ENCODE assay signal across 8 cellular contexts in genomic region chr17:57986841-57987581, GRCh38. TPM values are rescaled to one million over a fixed set of nuclear protein-coding genes. Genes with fewer than 3 reads are reported as not detected.
DNase-seq lines count a peak whose midpoint lies in the region; ATAC-seq and TF ChIP-seq lines count a peak whose summit lies in the region.

No MANE protein-coding gene starts in this region.

- intact Hi-C loops in IMR-90 (cut with micrococcal nuclease) (loop anchor here (1.0 to 2.0 kb wide), 4 partner anchors 38 to 128 kb away; no protein-coding TSS in a partner anchor), activated B cell treated with CpG ODN at 0.5 μM for 24 hours (cut with micrococcal nuclease) (loop anchor here (2.0 to 5.0 kb wide), 3 partner anchors 30 to 730 kb away; partner anchors contain the start of gene MSI2), colonic mucosa (cut with DNase I) (loop anchor here (5.0 kb wide), 2 partner anchors 35 to 95 kb away; no protein-coding TSS in a partner anchor)

- H3K4me3 ChIP-seq in IMR-90 (ENCODE audit: insufficient read depth, low read depth, low read length) (peak overlapping the region; percentile 99), colonic mucosa (peak overlapping the region; percentile 86)

- H4K5ac ChIP-seq in IMR-90 (ENCODE audit: low read depth, low read length): peak overlapping the region; percentile 94

- dilution Hi-C loops in IMR-90 (cut with HindIII; ENCODE audit: low sequenced_read_pairs, unreplicated experiment): loop anchor here (25.0 kb wide), 1 partner anchor 125 kb away; the partner anchor contains the start of gene MRPS23

- H3K9ac ChIP-seq in IMR-90 (ENCODE audit: low read depth, low read length): peak overlapping the region; percentile 97
- H3K9ac ChIP-seq in colonic mucosa (ENCODE audit: low read depth in 2 of 2, low read length in 2 of 2): peak overlapping the region; percentile 83 to 95

- CTCF ChIA-PET in IMR-90 (lab: Yijun Ruan, JAX): interaction anchor here (0.6 to 1.6 kb wide), 6 partner anchors 8 to 128 kb away, joined by 3 to 6 read pairs (median 3); no protein-coding TSS in a partner anchor
- CTCF ChIA-PET in activated B cell treated with CpG ODN at 0.5 μM for 24 hours (lab: Charles Lee): interaction anchor here (1.0 to 2.1 kb wide), 8 partner anchors 10 to 130 kb away, joined by 3 to 11 read pairs (median 6); partner anchors contain the start of gene SRSF1

- POLR2A ChIA-PET in IMR-90 (lab: Charles Lee; ENCODE audit: unreplicated experiment) (interaction anchor here (0.6 to 1.5 kb wide), 4 partner anchors 56 to 118 kb away, joined by 3 to 7 read pairs (median 4); no protein-coding TSS in a partner anchor), activated B cell treated with CpG ODN at 0.5 μM for 24 hours (lab: Charles Lee) (interaction anchor here (0.5 to 1.5 kb wide), 4 partner anchors 20 to 118 kb away, joined by 4 to 10 read pairs (median 4); partner anchors contain the start of gene SRSF1)

- peak overlapping the region; percentile 97 for H3K4ac ChIP-seq in IMR-90 (ENCODE audit: low read depth, low read length)

- TF ChIP-seq RAD21 in IMR-90 (IDR thresholded peaks at IDR 0.05; ENCODE audit: low read length): no peak

- H3K9me3 ChIP-seq in IMR-90 (ENCODE audit: control insufficient read depth, insufficient read depth, low read length) (no peaks in the 10 kb centered on the region), colonic mucosa (no peaks in the 10 kb centered on the region)

- TF ChIP-seq POLR2A in IMR-90 (IDR thresholded peaks at IDR 0.05; ENCODE audit: low read depth, low read length): peak; percentile 55; the same call in 1 of the 2 replicates

- H3K9me3 Mint-ChIP-seq in activated B cell treated with CpG ODN at 0.5 μM for 24 hours: no peaks in the 10 kb centered on the region

- H2AFZ ChIP-seq in IMR-90 (replicated peaks; ENCODE audit: low read length, poor library complexity): peak overlapping the region; percentile 80

- TF ChIP-seq CTCF in IMR-90 (conservative IDR thresholded peaks at IDR 0.05; ENCODE audit: low read depth, low read length) (no peak), activated B cell treated with CpG ODN at 0.5 μM for 24 hours (IDR thresholded peaks at IDR 0.05) (no peak), colonic mucosa (IDR thresholded peaks at IDR 0.05) (no peak)

- H3K79me1 ChIP-seq in IMR-90 (ENCODE audit: low read depth in 1 of 2, low read length in 2 of 2): peaks cover 16 to 66% of the 10 kb centered on the region in 2 experiments; a peak in 3 of 4 replicates

- peaks cover 11% of the 10 kb centered on the region for H3K36me3 ChIP-seq in IMR-90 (ENCODE audit: control insufficient read depth, insufficient read depth, low read length)
- H3K36me3 ChIP-seq in colonic mucosa: no peaks in the 10 kb centered on the region

- peak overlapping the region; percentile 99 for H3K23ac ChIP-seq in IMR-90 (ENCODE audit: low read depth, low read length)

- peak overlapping the region; percentile 40; the same call in 1 of the 2 replicates for H2BK20ac ChIP-seq in IMR-90 (ENCODE audit: low read depth, low read length)

- H3K4me1 Mint-ChIP-seq in activated B cell treated with CpG ODN at 0.5 μM for 24 hours: peaks cover 55% of the 10 kb centered on the region

- H3K27ac ChIP-seq in IMR-90 (ENCODE audit: insufficient read depth, low read length) (peak overlapping the region; percentile 90), colonic mucosa (peak overlapping the region; percentile 96)

- no TSS peak for BruUV-seq in IMR-90 (replicated peaks; lab: Mats Ljungman, UMichigan)

- H2BK120ac ChIP-seq in IMR-90 (ENCODE audit: low read depth, low read length): peak overlapping the region; percentile 83

- peaks cover 35% of the 10 kb centered on the region for H3K36me3 Mint-ChIP-seq in activated B cell treated with CpG ODN at 0.5 μM for 24 hours (ENCODE audit: low read depth)

- peak overlapping the region; percentile 92 for H2AK5ac ChIP-seq in IMR-90 (ENCODE audit: low read depth, low read length)

- peak overlapping the region; percentile 98 for H2AK9ac ChIP-seq in IMR-90 (replicated peaks; ENCODE audit: low read depth, low read length, poor library complexity)

- peak; percentile 18 for ATAC-seq in IMR-90 (ENCODE audit: low read depth)
- no peak for ATAC-seq in activated B cell treated with CpG ODN at 0.5 μM for 24 hours (ENCODE audit: low read depth)
- peak; percentile 58 for ATAC-seq in left lobe of liver

- H3K4me2 ChIP-seq in IMR-90 (ENCODE audit: low read depth, low read length): peak overlapping the region; percentile 89

- peak overlapping the region; percentile 98 for H3K14ac ChIP-seq in IMR-90 (replicated peaks; ENCODE audit: low read depth, low read length)

- peak overlapping the region; percentile 91 for H3K4me3 Mint-ChIP-seq in activated B cell treated with CpG ODN at 0.5 μM for 24 hours

- H3K27me3 ChIP-seq in IMR-90 (ENCODE audit: control insufficient read depth, insufficient read depth, low read length) (no peaks in the 10 kb centered on the region), colonic mucosa (no peaks in the 10 kb centered on the region)

- H3K4me1 ChIP-seq in IMR-90 (ENCODE audit: control insufficient read depth, insufficient read depth, low read length) (peaks cover 28% of the 10 kb centered on the region), colonic mucosa (peaks cover 7% of the 10 kb centered on the region)

- H2BK15ac ChIP-seq in IMR-90 (ENCODE audit: low read depth, low read length): 0 out of 3 replicates have a peak overlapping the region, but pooled peaks have one; percentile 24

- 20% methylated on average over 1 of the region's 38 CpGs; no CpG with 5 or more reads in 1 of the 2 experiments for WGBS in IMR-90 (ENCODE audit: extremely low coverage in 2 of 2, insufficient read length in 1 of 2), 2 experiments

- H3K56ac ChIP-seq in IMR-90 (ENCODE audit: extremely low read depth, insufficient read depth, low read length): peak overlapping the region; percentile 92

- H4K91ac ChIP-seq in IMR-90 (ENCODE audit: insufficient read depth, low read depth, low read length): peak overlapping the region; percentile 95

- peak overlapping the region; percentile 90 for H2BK5ac ChIP-seq in IMR-90 (ENCODE audit: low read depth, low read length, poor library complexity, severe bottlenecking)

- H3K27ac Mint-ChIP-seq in activated B cell treated with CpG ODN at 0.5 μM for 24 hours: peak overlapping the region; percentile 80

- H4K20me1 ChIP-seq in IMR-90 (ENCODE audit: insufficient read depth, low read length): peaks cover 38% of the 10 kb centered on the region

- in situ Hi-C loops in IMR-90 (cut with MboI; ENCODE audit: low sequenced_read_pairs): no loop called here

- DNase-seq in NOMO-1 (lab: John Stamatoyannopoulos, UW; ENCODE audit: unreplicated experiment in 2 of 2) (peak; percentile 18 to 26), NOMO-1 treated with dmso at 0.1 percent for 144 hours (lab: John Stamatoyannopoulos, UW; ENCODE audit: unreplicated experiment) (no peak), IMR-90 (peak; percentile 91), activated B cell treated with CpG ODN at 0.5 μM for 24 hours (peak; percentile 18), colonic mucosa (peak; percentile 57), left lobe of liver (ENCODE audit: low spot score) (peak; percentile 57), NCI-H446 (lab: John Stamatoyannopoulos, UW) (no peak)
- DNase-seq in stimulated activated CD4-positive, alpha-beta T cell treated with anti-CD3 and anti-CD28 coated beads, TNF-alpha, amount 100 ng/mL, for 4 hours (ENCODE audit: low read depth in 3 of 3): peak in 2 of 3 experiments; percentile 5 to 11

- peak overlapping the region; percentile 90 for H4K8ac ChIP-seq in IMR-90 (ENCODE audit: low read depth in 2 of 2, low read length in 2 of 2)

- H3K18ac ChIP-seq in IMR-90 (ENCODE audit: low read depth, low read length): peak overlapping the region; percentile 94

- peaks cover 9% of the 10 kb centered on the region for H3K9me1 ChIP-seq in IMR-90 (ENCODE audit: insufficient read depth, low read length)

- no peaks in the 10 kb centered on the region for H3K27me3 Mint-ChIP-seq in activated B cell treated with CpG ODN at 0.5 μM for 24 hours

TF ChIP-seq in IMR-90, 13 proteins besides CTCF, POLR2A, EP300 and RAD21 (continues in another document):
- TF ChIP-seq CEBPB (IDR thresholded peaks at IDR 0.05; ENCODE audit: low read depth, low read length) (no peak; the same call in 1 of the 2 replicates), FOS (IDR thresholded peaks at IDR 0.05; ENCODE audit: low read depth, low read length) (peak; percentile 68; the same call in 1 of the 2 replicates), ELK1 (IDR thresholded peaks at IDR 0.05; ENCODE audit: borderline replicate concordance, low read depth, low read length) (no peak), MAZ (IDR thresholded peaks at IDR 0.05; ENCODE audit: borderline replicate concordance, low read depth, low read length) (peak; percentile 79), RFX5 (IDR thresholded peaks at IDR 0.05; ENCODE audit: low read depth, low read length) (no peak)

RNA-seq across cellular contexts. Expression of gene VEZF1, which starts 1.0 kb away (rescaled TPM):
- total RNA-seq in IMR-90 (2012; rRNA removed) (40.3 and 42.1 TPM in 2 replicates), activated B cell treated with CpG ODN at 0.5 μM for 24 hours (40.5 and 45.1 TPM in 2 replicates), colonic mucosa (10 to 100 TPM; 35.7 to 52.8 TPM), left lobe of liver (12.5 TPM)
- polyA plus RNA-seq in IMR-90 (2012; rRNA removed): 21.1 and 22.4 TPM in 2 replicates
- 7.6 and 9.8 TPM in 2 replicates for polyA plus RNA-seq in IMR-90 (2012; cell fraction: cytosol; rRNA removed)
- 11.5 and 37.6 TPM in 2 replicates for polyA plus RNA-seq in IMR-90 (2012; cell fraction: nucleus; rRNA removed; ENCODE audit: low replicate concordance)

RNA-seq across cellular contexts. Expression of gene SRSF1, which starts 20.0 kb away (rescaled TPM):
- 357 and 513 TPM in 2 replicates for total RNA-seq in IMR-90 (2012; rRNA removed)
- polyA plus RNA-seq in IMR-90 (2012; rRNA removed): 155 and 190 TPM in 2 replicates
- 73.2 and 182 TPM in 2 replicates for polyA plus RNA-seq in IMR-90 (2012; cell fraction: cytosol; rRNA removed)
- polyA plus RNA-seq in IMR-90 (2012; cell fraction: nucleus; rRNA removed; ENCODE audit: low replicate concordance): 328 and 661 TPM in 2 replicates
- total RNA-seq in activated B cell treated with CpG ODN at 0.5 μM for 24 hours: 288 and 289 TPM in 2 replicates
- total RNA-seq in colonic mucosa: 100 to 1,000 TPM; 173 to 315 TPM
- total RNA-seq in left lobe of liver: 81.6 TPM

RNA-seq across cellular contexts. Expression of gene CUEDC1, which starts 31.8 kb away (rescaled TPM):
- total RNA-seq in IMR-90 (2012; rRNA removed) (4.1 and 4.2 TPM in 2 replicates), activated B cell treated with CpG ODN at 0.5 μM for 24 hours (not detected in 2 replicates), colonic mucosa (10 to 100 TPM; 14.7 to 15.2 TPM), left lobe of liver (8.1 TPM)
- 21.2 and 22.6 TPM in 2 replicates for polyA plus RNA-seq in IMR-90 (2012; rRNA removed)
- 16.0 and 18.8 TPM in 2 replicates for polyA plus RNA-seq in IMR-90 (2012; cell fraction: cytosol; rRNA removed)
- polyA plus RNA-seq in IMR-90 (2012; cell fraction: nucleus; rRNA removed; ENCODE audit: low replicate concordance): 69.3 and 81.4 TPM in 2 replicates

Comparison
In these comparisons a context has a peak if more than half of its experiments do, and no peak if none do; other contexts are left out.
1. DNase-seq: peak in NOMO-1 (2 of 2), IMR-90 (single experiment), activated B cell treated with CpG ODN at 0.5 μM for 24 hours (single experiment), colonic mucosa (single experiment), left lobe of liver (single experiment) and stimulated activated CD4-positive, alpha-beta T cell treated with anti-CD3 and anti-CD28 coated beads, TNF-alpha, amount 100 ng/mL, for 4 hours (2 of 3); none in NOMO-1 treated with dmso at 0.1 percent for 144 hours (single experiment) and NCI-H446 (0 of 2).